In the genomic region with DNA sequence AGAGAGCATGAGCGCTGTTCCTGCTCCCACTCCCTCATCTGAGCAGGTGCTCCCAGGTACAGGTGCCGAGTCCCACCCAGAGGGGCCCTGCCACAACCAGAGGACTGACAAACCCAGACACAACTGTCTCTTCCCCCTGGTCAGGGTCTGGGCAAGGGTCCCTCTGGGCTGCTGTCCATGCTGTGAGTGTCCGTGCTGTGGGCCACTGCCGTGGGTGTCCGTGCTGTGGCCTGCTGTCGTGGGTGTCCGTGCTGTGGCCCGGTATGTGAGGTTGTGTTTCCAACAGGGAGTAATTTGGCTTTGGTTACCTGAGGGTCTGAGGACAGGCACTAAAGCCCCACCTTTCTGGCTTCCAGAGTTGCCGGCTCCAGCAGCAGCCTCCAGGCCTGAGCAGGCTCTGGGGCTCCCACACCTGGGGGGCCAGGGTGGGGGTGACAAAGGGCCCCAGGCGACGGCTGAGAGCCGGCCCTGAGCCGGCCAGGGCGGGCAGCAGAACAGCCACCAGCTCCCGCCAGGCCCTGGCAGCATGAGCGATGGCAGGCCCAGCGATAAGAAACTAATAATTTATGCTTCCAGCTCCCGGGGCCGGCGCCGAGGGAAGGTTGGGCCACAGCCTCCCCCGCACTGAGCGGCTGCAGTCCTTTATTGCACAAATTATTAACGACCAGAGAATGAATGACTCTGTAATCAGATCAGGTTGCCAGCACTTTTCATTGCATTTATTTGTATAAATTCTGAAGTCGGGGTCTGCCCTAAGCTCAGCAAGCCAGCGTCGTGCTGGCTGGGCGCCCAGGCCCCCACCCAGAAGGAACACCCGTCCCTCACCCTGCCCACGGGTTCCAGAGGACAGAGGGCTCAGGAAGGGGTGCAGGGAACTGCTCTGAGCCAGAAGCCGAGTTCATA, we compare ENCODE assay signal across 15 cellular contexts. TPM values are rescaled to one million over a fixed set of nuclear protein-coding genes. Genes with fewer than 3 reads are reported as not detected.
DNase-seq lines count a peak whose midpoint lies in the region; ATAC-seq and TF ChIP-seq lines count a peak whose summit lies in the region.
"Had no signal": no experiment of that assay in that cellular context is flagged by ENCODE, and none has a peak within 500 bp of the region (broad histone marks: within the 10 kb centered on the region; RNA-seq: fewer than 3 reads in every experiment).

No MANE protein-coding gene starts in this region.

- CTCF ChIA-PET in activated CD8-positive, alpha-beta T cell treated with anti-CD3 and anti-CD28 coated beads for 36 hours (lab: Charles Lee) = no interaction called here
- CTCF ChIA-PET in activated CD8-positive, alpha-beta T cell treated with anti-CD3 and anti-CD28 coated beads, Interleukin-2, amount 10 ng/mL, durations not matched to agents 7 days and 5 days (lab: Charles Lee) = no interaction called here
- CTCF ChIA-PET in Panc1 (lab: Charles Lee) = no interaction called here

- H3K36me3 ChIP-seq in Panc1 (ENCODE audit: control insufficient read depth, insufficient read depth, low read length) (no peaks in the 10 kb centered on the region), hepatocyte (replicated peaks; ENCODE audit: insufficient read depth, low read depth) (no peaks in the 10 kb centered on the region), smooth muscle cell (ENCODE audit: low read depth) (no peaks in the 10 kb centered on the region)
- H3K36me3 ChIP-seq: ascending aorta, gastroesophageal sphincter had no signal

- POLR2A ChIA-PET in activated CD8-positive, alpha-beta T cell treated with anti-CD3 and anti-CD28 coated beads for 36 hours (lab: Charles Lee) = interaction anchor here (1.0 kb wide), 1 partner anchor 24 kb away, joined by 3 read pairs; no protein-coding TSS in a partner anchor
- POLR2A ChIA-PET in activated CD8-positive, alpha-beta T cell treated with anti-CD3 and anti-CD28 coated beads, Interleukin-2, amount 10 ng/mL, durations not matched to agents 7 days and 5 days (lab: Charles Lee) = no interaction called here
- POLR2A ChIA-PET in Panc1 (lab: Charles Lee) = no interaction called here

- H3K27me3 ChIP-seq in Panc1 (ENCODE audit: control insufficient read depth, insufficient read depth, low read length) (no peaks in the 10 kb centered on the region), hepatocyte (peaks cover 31% of the 10 kb centered on the region), smooth muscle cell (ENCODE audit: low read depth) (no peaks in the 10 kb centered on the region)
- H3K27me3 ChIP-seq: ascending aorta had no signal

- H3K27me3 Mint-ChIP-seq in activated CD8-positive, alpha-beta T cell treated with anti-CD3 and anti-CD28 coated beads for 36 hours = peaks cover 21% of the 10 kb centered on the region
- H3K27me3 Mint-ChIP-seq in activated CD8-positive, alpha-beta T cell treated with anti-CD3 and anti-CD28 coated beads, Interleukin-2, amount 10 ng/mL, durations not matched to agents 7 days and 5 days (ENCODE audit: low read depth) = peaks cover 27% of the 10 kb centered on the region

- no peaks in the 10 kb centered on the region for H3K9me3 Mint-ChIP-seq in activated CD8-positive, alpha-beta T cell treated with anti-CD3 and anti-CD28 coated beads for 36 hours
- no peaks in the 10 kb centered on the region for H3K9me3 Mint-ChIP-seq in activated CD8-positive, alpha-beta T cell treated with anti-CD3 and anti-CD28 coated beads, Interleukin-2, amount 10 ng/mL, durations not matched to agents 7 days and 5 days (ENCODE audit: insufficient read depth)
- H3K9me3 Mint-ChIP-seq: neural crest cell had no signal

- H3K4me3 Mint-ChIP-seq in activated CD8-positive, alpha-beta T cell treated with anti-CD3 and anti-CD28 coated beads for 36 hours = no peak overlapping the region
- no peak overlapping the region for H3K4me3 Mint-ChIP-seq in activated CD8-positive, alpha-beta T cell treated with anti-CD3 and anti-CD28 coated beads, Interleukin-2, amount 10 ng/mL, durations not matched to agents 7 days and 5 days
- H3K4me3 Mint-ChIP-seq: neural crest cell had no signal

- 33% methylated on average over 31 of the region's 31 CpGs for WGBS in hepatocyte (ENCODE audit: low lambda C conversion rate, missing lambda C conversion rate)
- 56% methylated on average over 30 of the region's 31 CpGs for WGBS in smooth muscle cell (ENCODE audit: low lambda C conversion rate)

- H3K4me2 ChIP-seq in hepatocyte (peak overlapping the region; percentile 49), smooth muscle cell (peak overlapping the region; percentile 31)

- in situ Hi-C loops in Panc1 (cut with HindIII; ENCODE audit: low pct_unique_long_range_greater_than_20kb, low sequenced_read_pairs) = no loop called here
- in situ Hi-C loops in KBM-7 (cut with MboI; ENCODE audit: low pct_unique_long_range_greater_than_20kb, low sequenced_read_pairs) = no loop called here

- TF ChIP-seq CTCF in activated CD8-positive, alpha-beta T cell treated with anti-CD3 and anti-CD28 coated beads for 36 hours (IDR thresholded peaks at IDR 0.05) = no peak
- TF ChIP-seq CTCF in Panc1 (IDR thresholded peaks at IDR 0.05) (no peak), hepatocyte (IDR thresholded peaks at IDR 0.05; ENCODE audit: poor library complexity) (no peak), smooth muscle cell (IDR thresholded peaks at IDR 0.05; ENCODE audit: borderline replicate concordance, insufficient read depth, poor library complexity, severe bottlenecking) (no peak)

- H3F3A ChIP-seq in smooth muscle cell (ENCODE audit: low read depth) = no peaks in the 10 kb centered on the region

- no peak for ATAC-seq in activated CD8-positive, alpha-beta T cell treated with anti-CD3 and anti-CD28 coated beads for 36 hours
- ATAC-seq in activated CD8-positive, alpha-beta T cell treated with anti-CD3 and anti-CD28 coated beads, Interleukin-2, amount 10 ng/mL, durations not matched to agents 7 days and 5 days = no peak
- ATAC-seq in Panc1 = no peak
- ATAC-seq: gastroesophageal sphincter had no signal

- H3K4me1 ChIP-seq in Panc1 (ENCODE audit: control insufficient read depth, insufficient read depth, low read length) (peaks cover 78% of the 10 kb centered on the region), hepatocyte (ENCODE audit: insufficient read depth) (peaks cover 35% of the 10 kb centered on the region), smooth muscle cell (ENCODE audit: low read depth) (peaks cover 6% of the 10 kb centered on the region)

- no peak overlapping the region for H3K9ac ChIP-seq in smooth muscle cell (ENCODE audit: low read depth)

- no peaks in the 10 kb centered on the region for H3K36me3 Mint-ChIP-seq in activated CD8-positive, alpha-beta T cell treated with anti-CD3 and anti-CD28 coated beads for 36 hours (ENCODE audit: low read depth)
- no peaks in the 10 kb centered on the region for H3K36me3 Mint-ChIP-seq in activated CD8-positive, alpha-beta T cell treated with anti-CD3 and anti-CD28 coated beads, Interleukin-2, amount 10 ng/mL, durations not matched to agents 7 days and 5 days (ENCODE audit: low read depth)

- no peaks in the 10 kb centered on the region for H4K20me1 ChIP-seq in hepatocyte (ENCODE audit: insufficient read depth, poor library complexity, severe bottlenecking)
- H4K20me1 ChIP-seq in smooth muscle cell (ENCODE audit: low read depth) = no peaks in the 10 kb centered on the region

- no TSS peak for BruUV-seq in Panc1 (replicated peaks; lab: Mats Ljungman, UMichigan)

- peak; percentile 0 for DNase-seq in activated CD8-positive, alpha-beta T cell treated with anti-CD3 and anti-CD28 coated beads for 36 hours
- no peak for DNase-seq in activated CD8-positive, alpha-beta T cell treated with anti-CD3 and anti-CD28 coated beads, Interleukin-2, amount 10 ng/mL, durations not matched to agents 7 days and 5 days
- DNase-seq in Panc1 (ENCODE audit: low read depth, low spot score) = no peak
- no peak for DNase-seq in hepatocyte (ENCODE audit: low spot score)
- DNase-seq in smooth muscle cell (lab: John Stamatoyannopoulos, UW; ENCODE audit: unreplicated experiment) = no peak
- DNase-seq in NOMO-1 treated with dmso at 0.1 percent for 144 hours (lab: John Stamatoyannopoulos, UW; ENCODE audit: unreplicated experiment) = no peak
- no peak for DNase-seq in KBM-7
- DNase-seq in SHP77 (lab: John Stamatoyannopoulos, UW) = no peak
- DNase-seq: activated T-cell treated with anti-CD3 and anti-CD28 coated beads for 4 hours; effector memory CD4-positive, alpha-beta T cell; NCI-H345 had no signal

- intact Hi-C loops in activated CD8-positive, alpha-beta T cell treated with anti-CD3 and anti-CD28 coated beads for 36 hours (cut with micrococcal nuclease) = no loop called here
- intact Hi-C loops in Panc1 (cut with micrococcal nuclease; ENCODE audit: unreplicated experiment) = no loop called here

- H3K9me3 ChIP-seq in Panc1 (ENCODE audit: control insufficient read depth, insufficient read depth, low read depth, low read length) (no peaks in the 10 kb centered on the region), hepatocyte (ENCODE audit: low read depth) (no peaks in the 10 kb centered on the region), smooth muscle cell (replicated peaks; ENCODE audit: low read depth) (no peaks in the 10 kb centered on the region)
- H3K9me3 ChIP-seq: ascending aorta, gastroesophageal sphincter had no signal

- no peaks in the 10 kb centered on the region for H3K79me2 ChIP-seq in hepatocyte
- H3K79me2 ChIP-seq in smooth muscle cell (ENCODE audit: low read depth) = no peaks in the 10 kb centered on the region

- peaks cover 6% of the 10 kb centered on the region for H3K4me1 Mint-ChIP-seq in activated CD8-positive, alpha-beta T cell treated with anti-CD3 and anti-CD28 coated beads for 36 hours (ENCODE audit: low read depth)
- peaks cover 9% of the 10 kb centered on the region for H3K4me1 Mint-ChIP-seq in activated CD8-positive, alpha-beta T cell treated with anti-CD3 and anti-CD28 coated beads, Interleukin-2, amount 10 ng/mL, durations not matched to agents 7 days and 5 days (ENCODE audit: low read depth)

- no peaks in the 10 kb centered on the region for H3K9me2 ChIP-seq in hepatocyte (replicated peaks; ENCODE audit: insufficient read depth)

- H3K27ac ChIP-seq in Panc1 (ENCODE audit: low read length) (peak overlapping the region; percentile 65; the same call in 1 of the 2 replicates), hepatocyte (no peak overlapping the region), smooth muscle cell (ENCODE audit: low read depth) (no peak overlapping the region)
- H3K27ac ChIP-seq: ascending aorta, gastroesophageal sphincter had no signal

- H3K27ac Mint-ChIP-seq in activated CD8-positive, alpha-beta T cell treated with anti-CD3 and anti-CD28 coated beads for 36 hours = no peak overlapping the region
- H3K27ac Mint-ChIP-seq in activated CD8-positive, alpha-beta T cell treated with anti-CD3 and anti-CD28 coated beads, Interleukin-2, amount 10 ng/mL, durations not matched to agents 7 days and 5 days = no peak overlapping the region

- H3K4me3 ChIP-seq in Panc1 (ENCODE audit: low read depth in 2 of 2, low read length in 2 of 2) (no peak overlapping the region), hepatocyte (no peak overlapping the region), smooth muscle cell (no peak overlapping the region)
- H3K4me3 ChIP-seq: ascending aorta, gastroesophageal sphincter had no signal

- H2AFZ ChIP-seq in hepatocyte (no peak overlapping the region), smooth muscle cell (ENCODE audit: low read depth) (no peak overlapping the region)

RNA-seq across cellular contexts. Expression of gene SAMD11, which starts 7.3 kb away (rescaled TPM):
- total RNA-seq in activated CD8-positive, alpha-beta T cell treated with anti-CD3 and anti-CD28 coated beads for 36 hours = not detected
- not detected for total RNA-seq in activated CD8-positive, alpha-beta T cell treated with anti-CD3 and anti-CD28 coated beads, Interleukin-2, amount 10 ng/mL, durations not matched to agents 7 days and 5 days
- total RNA-seq in Panc1 (2021; ENCODE audit: unreplicated experiment) = 51.8 TPM
- polyA plus RNA-seq in Panc1 (2012; ENCODE audit: insufficient read length) = 50.7 TPM
- 9.5 and 10.2 TPM in 2 replicates for total RNA-seq in hepatocyte
- polyA plus RNA-seq in hepatocyte = 17.1 and 20.1 TPM in 2 replicates
- total RNA-seq in smooth muscle cell = 7.5 and 18.0 TPM in 2 replicates
- 21.1 and 24.1 TPM in 2 replicates for polyA plus RNA-seq in smooth muscle cell
- polyA plus RNA-seq: keratinocyte had no signal

RNA-seq across cellular contexts. Expression of gene NOC2L, which starts 42.6 kb away (rescaled TPM):
- 100 to 1,000 TPM; 138 to 139 TPM for total RNA-seq in activated CD8-positive, alpha-beta T cell treated with anti-CD3 and anti-CD28 coated beads for 36 hours
- 10 to 100 TPM; 61.7 to 68.7 TPM for total RNA-seq in activated CD8-positive, alpha-beta T cell treated with anti-CD3 and anti-CD28 coated beads, Interleukin-2, amount 10 ng/mL, durations not matched to agents 7 days and 5 days
- total RNA-seq in Panc1 (2021; ENCODE audit: unreplicated experiment) (193 TPM), hepatocyte (29.3 and 44.3 TPM in 2 replicates), smooth muscle cell (34.5 and 38.9 TPM in 2 replicates)
- 179 TPM for polyA plus RNA-seq in Panc1 (2012; ENCODE audit: insufficient read length)
- polyA plus RNA-seq in hepatocyte (66.6 and 68.1 TPM in 2 replicates), smooth muscle cell (64.0 and 76.3 TPM in 2 replicates)

RNA-seq across cellular contexts. Expression of gene KLHL17, which starts 44.0 kb away (rescaled TPM):
- total RNA-seq in activated CD8-positive, alpha-beta T cell treated with anti-CD3 and anti-CD28 coated beads for 36 hours = 10 to 100 TPM; 27.8 to 31.2 TPM
- 10 to 100 TPM; 24.4 to 27.7 TPM for total RNA-seq in activated CD8-positive, alpha-beta T cell treated with anti-CD3 and anti-CD28 coated beads, Interleukin-2, amount 10 ng/mL, durations not matched to agents 7 days and 5 days
- total RNA-seq in Panc1 (2021; ENCODE audit: unreplicated experiment) (58.8 TPM), hepatocyte (4.1 and 13.8 TPM in 2 replicates), smooth muscle cell (10.2 and 12.4 TPM in 2 replicates)
- polyA plus RNA-seq in Panc1 (2012; ENCODE audit: insufficient read length) = 82.0 TPM
- polyA plus RNA-seq in hepatocyte (25.0 and 35.4 TPM in 2 replicates), smooth muscle cell (29.9 and 32.7 TPM in 2 replicates)

RNA-seq across cellular contexts. Expression of gene PLEKHN1, which starts 49.9 kb away (rescaled TPM):
- 1 to 10 TPM; 1.0 to 1.3 TPM for total RNA-seq in activated CD8-positive, alpha-beta T cell treated with anti-CD3 and anti-CD28 coated beads for 36 hours
- 1 to 10 TPM; 1.7 to 2.2 TPM for total RNA-seq in activated CD8-positive, alpha-beta T cell treated with anti-CD3 and anti-CD28 coated beads, Interleukin-2, amount 10 ng/mL, durations not matched to agents 7 days and 5 days
- total RNA-seq in Panc1 (2021; ENCODE audit: unreplicated experiment) = 9.8 TPM
- 12.0 TPM for polyA plus RNA-seq in Panc1 (2012; ENCODE audit: insufficient read length)
- total RNA-seq in hepatocyte = 0.60 and 0.72 TPM in 2 replicates
- 2.4 and 5.6 TPM in 2 replicates for polyA plus RNA-seq in hepatocyte
- total RNA-seq in smooth muscle cell = 1.9 and 2.6 TPM in 2 replicates
- 5.2 and 9.6 TPM in 2 replicates for polyA plus RNA-seq in smooth muscle cell
- total RNA-seq: ascending aorta, neural crest cell had no signal
